In genomic region chr10:104297697-104298660, GRCh38 we compare ENCODE assay signal across 9 cellular contexts. TPM values are rescaled to one million over a fixed set of nuclear protein-coding genes. Genes with fewer than 3 reads are reported as not detected.
DNase-seq lines count a peak whose midpoint lies in the region; ATAC-seq and TF ChIP-seq lines count a peak whose summit lies in the region.
"Had no signal": no experiment of that assay in that cellular context is flagged by ENCODE, and none has a peak within 500 bp of the region (broad histone marks: within the 10 kb centered on the region; RNA-seq: fewer than 3 reads in every experiment).

No MANE protein-coding gene starts in this region.

- H3K27me3 Mint-ChIP-seq in activated CD4-positive, alpha-beta memory T cell treated with anti-CD3 and anti-CD28 coated beads, Interleukin-2, amount 10 ng/mL, durations not matched to agents 7 days and 5 days = peaks cover 10% of the 10 kb centered on the region

- H2AFZ ChIP-seq in ACC112 (ENCODE audit: low read length, unreplicated experiment) = no peak overlapping the region
- no peak overlapping the region for H2AFZ ChIP-seq in hepatocyte

- no peak overlapping the region for H3K4me3 ChIP-seq in ACC112 (ENCODE audit: low read depth, low read length)
- H3K4me3 ChIP-seq in hepatocyte = no peak overlapping the region

- peaks cover 4% of the 10 kb centered on the region for H3K9me3 Mint-ChIP-seq in activated CD4-positive, alpha-beta memory T cell treated with anti-CD3 and anti-CD28 coated beads, Interleukin-2, amount 10 ng/mL, durations not matched to agents 7 days and 5 days
- H3K9me3 Mint-ChIP-seq: T-cell had no signal

- peaks cover 4% of the 10 kb centered on the region for H3K36me3 Mint-ChIP-seq in activated CD4-positive, alpha-beta memory T cell treated with anti-CD3 and anti-CD28 coated beads, Interleukin-2, amount 10 ng/mL, durations not matched to agents 7 days and 5 days (ENCODE audit: low read depth)
- H3K36me3 Mint-ChIP-seq: T-cell had no signal

- H3K4me2 ChIP-seq in hepatocyte = no peak overlapping the region

- H3K4me1 Mint-ChIP-seq in activated CD4-positive, alpha-beta memory T cell treated with anti-CD3 and anti-CD28 coated beads, Interleukin-2, amount 10 ng/mL, durations not matched to agents 7 days and 5 days = peaks cover 23% of the 10 kb centered on the region

- no peaks in the 10 kb centered on the region for H3K9me2 ChIP-seq in hepatocyte (replicated peaks; ENCODE audit: insufficient read depth)

- no peak for DNase-seq in GM20000 (ENCODE audit: low spot score)
- DNase-seq in activated CD4-positive, alpha-beta memory T cell treated with anti-CD3 and anti-CD28 coated beads, Interleukin-2, amount 10 ng/mL, durations not matched to agents 7 days and 5 days = peak; percentile 37
- no peak for DNase-seq in hepatocyte (ENCODE audit: low spot score)
- no peak for DNase-seq in globus pallidus (ENCODE audit: low spot score)
- no peak for DNase-seq in NCI-H1092 (lab: John Stamatoyannopoulos, UW)

- WGBS in hepatocyte (ENCODE audit: low lambda C conversion rate, missing lambda C conversion rate) = 59% methylated on average over 17 of the region's 17 CpGs

- H3K4me1 ChIP-seq in ACC112 (ENCODE audit: control insufficient read depth, insufficient read depth, low read length, unreplicated experiment) (peaks cover 60% of the 10 kb centered on the region), hepatocyte (ENCODE audit: insufficient read depth) (peaks cover 12% of the 10 kb centered on the region)

- no peaks in the 10 kb centered on the region for H4K20me1 ChIP-seq in hepatocyte (ENCODE audit: insufficient read depth, poor library complexity, severe bottlenecking)

- H3K27ac Mint-ChIP-seq in activated CD4-positive, alpha-beta memory T cell treated with anti-CD3 and anti-CD28 coated beads, Interleukin-2, amount 10 ng/mL, durations not matched to agents 7 days and 5 days = no peak overlapping the region
- H3K27ac Mint-ChIP-seq: T-cell had no signal

- CTCF ChIA-PET in activated CD4-positive, alpha-beta memory T cell treated with anti-CD3 and anti-CD28 coated beads, Interleukin-2, amount 10 ng/mL, durations not matched to agents 7 days and 5 days (lab: Charles Lee) = interaction anchor here (0.6 to 9.1 kb wide), 10 partner anchors 8 to 176 kb away, joined by 3 to 118 read pairs (median 6); partner anchors contain the start of genes CFAP58 and ITPRIP

- TF ChIP-seq CTCF in GM20000 (IDR thresholded peaks at IDR 0.05; ENCODE audit: extremely low read depth, missing control alignments) (peak; percentile 5), hepatocyte (IDR thresholded peaks at IDR 0.05; ENCODE audit: poor library complexity) (peak; percentile 29)

- ATAC-seq in GM21576 (IDR thresholded peaks at IDR 0.05; ENCODE audit: unreplicated experiment) (no peak), GM21423 (IDR thresholded peaks at IDR 0.05; ENCODE audit: unreplicated experiment) (no peak)

- POLR2A ChIA-PET in activated CD4-positive, alpha-beta memory T cell treated with anti-CD3 and anti-CD28 coated beads, Interleukin-2, amount 10 ng/mL, durations not matched to agents 7 days and 5 days (lab: Charles Lee) = interaction anchor here (1.2 kb wide), 1 partner anchor 40 kb away, joined by 3 read pairs; the partner anchor contains the start of gene ITPRIP

- H3K27me3 ChIP-seq in ACC112 (ENCODE audit: insufficient read depth, low read length) (no peaks in the 10 kb centered on the region), hepatocyte (no peaks in the 10 kb centered on the region)

- no peaks in the 10 kb centered on the region for H3K9me3 ChIP-seq in hepatocyte (ENCODE audit: low read depth)

- H3K4me3 Mint-ChIP-seq in activated CD4-positive, alpha-beta memory T cell treated with anti-CD3 and anti-CD28 coated beads, Interleukin-2, amount 10 ng/mL, durations not matched to agents 7 days and 5 days = no peak overlapping the region
- H3K4me3 Mint-ChIP-seq: T-cell had no signal

- H3K27ac ChIP-seq in ACC112 (ENCODE audit: low read depth, low read length) (peak overlapping the region; percentile 100), hepatocyte (no peak overlapping the region)

- no peaks in the 10 kb centered on the region for H3K79me2 ChIP-seq in ACC112 (ENCODE audit: control insufficient read depth, insufficient read depth, low read length, unreplicated experiment)
- H3K79me2 ChIP-seq in hepatocyte = no peaks in the 10 kb centered on the region

- H3K36me3 ChIP-seq in ACC112 (ENCODE audit: insufficient read depth, low read length) (no peaks in the 10 kb centered on the region), hepatocyte (replicated peaks; ENCODE audit: insufficient read depth, low read depth) (no peaks in the 10 kb centered on the region)

RNA-seq across cellular contexts. Expression of gene GSTO2, which starts 29.0 kb away (rescaled TPM):
- 1 to 10 TPM in 1 of 2 experiments, under 1 TPM in 1; 0.88 to 1.8 TPM for total RNA-seq in activated CD4-positive, alpha-beta memory T cell treated with anti-CD3 and anti-CD28 coated beads, Interleukin-2, amount 10 ng/mL, durations not matched to agents 7 days and 5 days
- 2.5 and 2.7 TPM in 2 replicates for total RNA-seq in hepatocyte
- polyA plus RNA-seq in hepatocyte = 0.37 and 1.4 TPM in 2 replicates

RNA-seq across cellular contexts. Expression of gene ITPRIP, which starts 40.3 kb away (rescaled TPM):
- 10 to 100 TPM; 24.6 to 25.9 TPM for total RNA-seq in activated CD4-positive, alpha-beta memory T cell treated with anti-CD3 and anti-CD28 coated beads, Interleukin-2, amount 10 ng/mL, durations not matched to agents 7 days and 5 days
- 4.9 and 5.9 TPM in 2 replicates for total RNA-seq in hepatocyte
- polyA plus RNA-seq in hepatocyte = 7.9 and 9.0 TPM in 2 replicates

RNA-seq across cellular contexts. Expression of gene GSTO1, which starts 43.3 kb away (rescaled TPM):
- total RNA-seq in activated CD4-positive, alpha-beta memory T cell treated with anti-CD3 and anti-CD28 coated beads, Interleukin-2, amount 10 ng/mL, durations not matched to agents 7 days and 5 days = 100 to 1,000 TPM; 139 to 142 TPM
- total RNA-seq in hepatocyte = 216 and 220 TPM in 2 replicates
- 292 and 328 TPM in 2 replicates for polyA plus RNA-seq in hepatocyte

RNA-seq across cellular contexts. Expression of gene CFAP58, which starts 55.7 kb away (rescaled TPM):
- under 1 TPM; 0.45 to 0.58 TPM for total RNA-seq in activated CD4-positive, alpha-beta memory T cell treated with anti-CD3 and anti-CD28 coated beads, Interleukin-2, amount 10 ng/mL, durations not matched to agents 7 days and 5 days
- 0.17 and 0.20 TPM in 2 replicates for total RNA-seq in hepatocyte
- not detected in 2 replicates for polyA plus RNA-seq in hepatocyte
- total RNA-seq: T-cell had no signal
